In genomic region chr10:130864951-130865350, GRCh38 we compare ENCODE assay signal across 22 cellular contexts.
DNase-seq lines count a peak whose midpoint lies in the region; ATAC-seq and TF ChIP-seq lines count a peak whose summit lies in the region.
"Had no signal": no experiment of that assay in that cellular context is flagged by ENCODE, and none has a peak within 500 bp of the region (broad histone marks: within the 10 kb centered on the region; RNA-seq: fewer than 3 reads in every experiment).

No MANE protein-coding gene starts in this region.

- no peak overlapping the region for H3K27ac ChIP-seq in right atrium auricular region
- no peak overlapping the region for H3K27ac ChIP-seq in left ventricle myocardium inferior (replicated peaks)
- H3K27ac ChIP-seq in neural cell (ENCODE audit: low read length), result no peak overlapping the region
- no peak overlapping the region for H3K27ac ChIP-seq in trophoblast cell (ENCODE audit: low read depth, low read length)
- H3K27ac ChIP-seq: A549 had no signal

- H2BK5ac ChIP-seq in trophoblast cell (ENCODE audit: low read depth, low read length, poor library complexity), result no peak overlapping the region

- H3K23ac ChIP-seq in trophoblast cell (ENCODE audit: low read length), result no peak overlapping the region

- H2BK120ac ChIP-seq in trophoblast cell (ENCODE audit: insufficient read depth, low read length, poor library complexity), result no peak overlapping the region

- no peak overlapping the region for H3K9ac ChIP-seq in neural cell (ENCODE audit: low read length)
- no peak overlapping the region for H3K9ac ChIP-seq in trophoblast cell (ENCODE audit: low read length)

- H3K4me1 ChIP-seq in right atrium auricular region (no peaks in the 10 kb centered on the region), left ventricle myocardium inferior (no peaks in the 10 kb centered on the region), trophoblast cell (ENCODE audit: control insufficient read depth in 1 of 2, insufficient read depth in 2 of 2, low read length in 2 of 2) (no peaks in the 10 kb centered on the region)
- H3K4me1 ChIP-seq: A549, BE2C had no signal

- H3K4me2 ChIP-seq in neural cell (ENCODE audit: low read length) (no peak overlapping the region), trophoblast cell (ENCODE audit: low read length) (no peak overlapping the region)
- H3K4me2 ChIP-seq: A549, GM23338 had no signal

- H2AFZ ChIP-seq in neural cell (ENCODE audit: low read depth, low read length) (no peak overlapping the region), trophoblast cell (ENCODE audit: insufficient read depth, low read length, poor library complexity) (no peak overlapping the region)
- H2AFZ ChIP-seq: GM23338 had no signal

- DNase-seq in right atrium auricular region (ENCODE audit: low spot score) (peak; percentile 54), left ventricle myocardium inferior (no peak), left kidney (ENCODE audit: low read depth, low spot score) (peak; percentile 70), dedifferentiated amniotic fluid mesenchymal stem cell (ENCODE audit: extremely low spot score) (no peak), trophoblast cell (no peak)
- DNase-seq: 8988T; ACHN; AML-193; BE2C; C1 segment of cervical spinal cord; Calu3; CD4-positive, alpha-beta memory T cell; COR-L47; DMS53; DMS79 treated with DMSO at 0.1 percent for 48 hours; GF-D8; H9 had no signal

- H3K4ac ChIP-seq in trophoblast cell (ENCODE audit: low read depth, low read length), result no peak overlapping the region

- no peak overlapping the region for H4K8ac ChIP-seq in trophoblast cell (ENCODE audit: low read depth, low read length)

- no peak for TF ChIP-seq CTCF in right atrium auricular region (IDR thresholded peaks at IDR 0.05)
- TF ChIP-seq CTCF in left ventricle myocardium inferior (IDR thresholded peaks at IDR 0.05; ENCODE audit: borderline replicate concordance), result no peak
- no peak for TF ChIP-seq CTCF in neural cell (IDR thresholded peaks at IDR 0.05; ENCODE audit: poor library complexity, severe bottlenecking)

- H3K4me3 ChIP-seq in right atrium auricular region (no peak overlapping the region), left ventricle myocardium inferior (no peak overlapping the region), neural cell (ENCODE audit: low read length) (peak overlapping the region; percentile 10), trophoblast cell (ENCODE audit: low read depth, low read length) (no peak overlapping the region)
- H3K4me3 ChIP-seq: A549, GM23338 had no signal

- H3K79me1 ChIP-seq in trophoblast cell (ENCODE audit: low read length), result no peaks in the 10 kb centered on the region

- H3F3A ChIP-seq in neural cell (ENCODE audit: insufficient read depth, low read length, poor library complexity, severe bottlenecking), result no peaks in the 10 kb centered on the region

- H4K20me1 ChIP-seq in neural cell (ENCODE audit: insufficient read depth), result no peaks in the 10 kb centered on the region

- H2AK5ac ChIP-seq in trophoblast cell (ENCODE audit: low read length), result no peak overlapping the region

- H3K14ac ChIP-seq in trophoblast cell (ENCODE audit: low read length), result no peak overlapping the region

- ATAC-seq in HG03025 (IDR thresholded peaks at IDR 0.05; ENCODE audit: low FRiP score, unreplicated experiment), result no peak
- ATAC-seq: A549, GM23338, HCT116 had no signal

- H3K79me2 ChIP-seq in neural cell (replicated peaks; ENCODE audit: insufficient read depth, low read length) (no peaks in the 10 kb centered on the region), trophoblast cell (ENCODE audit: control insufficient read depth, insufficient read depth, low read length, poor library complexity) (no peaks in the 10 kb centered on the region)

- H4K91ac ChIP-seq in trophoblast cell (ENCODE audit: low read depth, low read length), result no peak overlapping the region

- H3K27me3 ChIP-seq in right atrium auricular region (no peaks in the 10 kb centered on the region), left ventricle myocardium inferior (ENCODE audit: low read depth) (peaks cover 42% of the 10 kb centered on the region), neural cell (ENCODE audit: insufficient read depth, low read depth, low read length) (no peaks in the 10 kb centered on the region), trophoblast cell (ENCODE audit: insufficient read depth, low read length) (no peaks in the 10 kb centered on the region)
- H3K27me3 ChIP-seq: BE2C had no signal

- no peak overlapping the region for H2BK12ac ChIP-seq in trophoblast cell (ENCODE audit: low read length)

- no peak overlapping the region for H3K18ac ChIP-seq in trophoblast cell (ENCODE audit: low read length)

- no CpG with 5 or more reads among the region's 8 CpGs for WGBS in trophoblast cell (ENCODE audit: extremely low coverage, insufficient coverage, insufficient read length)

- no peaks in the 10 kb centered on the region for H3K36me3 ChIP-seq in right atrium auricular region
- H3K36me3 ChIP-seq in left ventricle myocardium inferior, result no peaks in the 10 kb centered on the region
- no peaks in the 10 kb centered on the region for H3K36me3 ChIP-seq in neural cell (ENCODE audit: insufficient read depth, low read length)
- no peaks in the 10 kb centered on the region for H3K36me3 ChIP-seq in trophoblast cell (ENCODE audit: control insufficient read depth in 1 of 2, insufficient read depth in 2 of 2, low read length in 2 of 2)
- H3K36me3 ChIP-seq: BE2C had no signal

- no peaks in the 10 kb centered on the region for H3K9me2 ChIP-seq in neural cell (ENCODE audit: insufficient read depth, low read length)

- intact Hi-C loops in left ventricle myocardium inferior (cut with micrococcal nuclease), result no loop called here

- H4K12ac ChIP-seq in trophoblast cell (ENCODE audit: low read depth, low read length), result no peak overlapping the region

- no peak for TF ChIP-seq RAD21 in neural cell (conservative IDR thresholded peaks at IDR 0.05)

- H3K9me3 ChIP-seq in right atrium auricular region (no peaks in the 10 kb centered on the region), left ventricle myocardium inferior (replicated peaks) (no peaks in the 10 kb centered on the region), neural cell (ENCODE audit: low read length) (no peaks in the 10 kb centered on the region), trophoblast cell (ENCODE audit: insufficient read depth, low read depth, low read length) (peaks cover 2% of the 10 kb centered on the region)
- H3K9me3 ChIP-seq: A549, BE2C had no signal

- peak; percentile 55 for TF ChIP-seq EP300 in neural cell (conservative IDR thresholded peaks at IDR 0.05; ENCODE audit: poor library complexity, severe bottlenecking)

TF ChIP-seq in neural cell, 6 proteins besides CTCF, POLR2A, EP300 and RAD21:
- no peak for TF ChIP-seq SMC3 (conservative IDR thresholded peaks at IDR 0.05; ENCODE audit: poor library complexity)
- TF ChIP-seq EZH2 (IDR thresholded peaks at IDR 0.05; ENCODE audit: borderline replicate concordance, insufficient read depth, low read length, poor library complexity, severe bottlenecking), result no peak
- TF ChIP-seq POLR2AphosphoS5 (IDR thresholded peaks at IDR 0.05), result peak; percentile 41
- no peak for TF ChIP-seq TAF1 (IDR thresholded peaks at IDR 0.05; ENCODE audit: low read depth)

Comparison
In these comparisons a context has a peak if more than half of its experiments do, and no peak if none do; other contexts are left out.
1. DNase-seq: peak in right atrium auricular region (single experiment) and left kidney (single experiment); none in left ventricle myocardium inferior (single experiment), dedifferentiated amniotic fluid mesenchymal stem cell (single experiment) and trophoblast cell (0 of 2).